In genomic region chr5:137760294-137761019, GRCh38 we compare ENCODE assay signal across 23 cellular contexts.
"Had no signal": no experiment of that assay in that cellular context is flagged by ENCODE, and none has a peak within 500 bp of the region (broad histone marks: within the 10 kb centered on the region; RNA-seq: fewer than 3 reads in every experiment).

No MANE protein-coding gene starts in this region.

- H3K4me1 ChIP-seq: foreskin keratinocyte, sigmoid colon, vagina had no signal

- H3K27ac ChIP-seq: foreskin keratinocyte, sigmoid colon, thyroid gland, vagina, VCaP had no signal

- H3K9me3 ChIP-seq: ascending aorta, sigmoid colon, thyroid gland, vagina had no signal

- H3K36me3 ChIP-seq: ascending aorta, sigmoid colon, thyroid gland, vagina had no signal

- H3K9me3 Mint-ChIP-seq: activated naive CD4-positive, alpha-beta T cell treated with anti-CD3 and anti-CD28 coated beads, Interleukin-2, amount 10 ng/mL, durations not matched to agents 7 days and 5 days; activated naive CD8-positive, alpha-beta T cell treated with anti-CD3 and anti-CD28 coated beads, Interleukin-2, amount 50 U/mL, for 24 hours; central memory CD8-positive, alpha-beta T cell; dendritic cell treated with granulocyte-macrophage colony-stimulating factor and Interleukin-4, amounts not matched to agents 40 ng/mL and 50 ng/mL, for 4 days; stimulated activated naive B cell treated with anti-CD40 and anti-IgM and Interleukin-4, amounts not matched to agents 10 μg/mL and 1 μg/mL and 100 μg/mL, for 72 hours had no signal

- H3K4me3 ChIP-seq: ascending aorta, sigmoid colon, thyroid gland, vagina had no signal

- H3K4me3 Mint-ChIP-seq: activated naive CD4-positive, alpha-beta T cell treated with anti-CD3 and anti-CD28 coated beads, Interleukin-2, amount 10 ng/mL, durations not matched to agents 7 days and 5 days; activated naive CD8-positive, alpha-beta T cell treated with anti-CD3 and anti-CD28 coated beads, Interleukin-2, amount 50 U/mL, for 24 hours; central memory CD8-positive, alpha-beta T cell; dendritic cell treated with granulocyte-macrophage colony-stimulating factor and Interleukin-4, amounts not matched to agents 40 ng/mL and 50 ng/mL, for 4 days; nephron progenitor cell; stimulated activated naive B cell treated with anti-CD40 and anti-IgM and Interleukin-4, amounts not matched to agents 10 μg/mL and 1 μg/mL and 100 μg/mL, for 72 hours had no signal

- H3K27me3 ChIP-seq: ascending aorta, foreskin keratinocyte, sigmoid colon, thyroid gland, vagina had no signal

- H3K27me3 Mint-ChIP-seq: activated naive CD8-positive, alpha-beta T cell treated with anti-CD3 and anti-CD28 coated beads, Interleukin-2, amount 50 U/mL, for 24 hours; dendritic cell treated with granulocyte-macrophage colony-stimulating factor and Interleukin-4, amounts not matched to agents 40 ng/mL and 50 ng/mL, for 4 days; stimulated activated naive B cell treated with anti-CD40 and anti-IgM and Interleukin-4, amounts not matched to agents 10 μg/mL and 1 μg/mL and 100 μg/mL, for 72 hours had no signal

- DNase-seq: activated CD4-positive, alpha-beta T cell treated with anti-CD3 and anti-CD28 coated beads, Interleukin-2, amount 50 U/mL, for 1 hour; activated CD4-positive, CD25-positive, alpha-beta regulatory T cell treated with anti-CD3 and anti-CD28 coated beads, Interleukin-2, amount 50 U/mL, for 72 hours; activated CD8-positive, alpha-beta memory T cell treated with anti-CD3 and anti-CD28 coated beads, Interleukin-2, amount 50 U/mL, for 4 hours; activated effector memory CD4-positive, alpha-beta T cell treated with Interleukin-2 at 50 U/mL for 16 hours; activated naive CD4-positive, alpha-beta T cell treated with anti-CD3 and anti-CD28 coated beads, Interleukin-2, amount 10 ng/mL, durations not matched to agents 7 days and 5 days; activated naive CD8-positive, alpha-beta T cell treated with anti-CD3 and anti-CD28 coated beads, Interleukin-2, amount 50 U/mL, for 24 hours; activated T-cell treated with anti-CD3 and anti-CD28 coated beads, Interleukin-2, amount 50 U/mL, for 48 hours; effector CD8-positive, alpha-beta T cell; foreskin keratinocyte; hippocampal formation; kidney; nephron progenitor cell; nucleus accumbens; sigmoid colon; stimulated activated naive B cell treated with anti-CD40 and anti-IgM and Interleukin-4, amounts not matched to agents 10 μg/mL and 1 μg/mL and 100 μg/mL, for 72 hours; T-helper 2 cell; thyroid gland had no signal

- ATAC-seq: activated naive CD8-positive, alpha-beta T cell treated with anti-CD3 and anti-CD28 coated beads, Interleukin-2, amount 50 U/mL, for 24 hours; foreskin keratinocyte; left lobe of liver; stimulated activated naive B cell treated with anti-CD40 and anti-IgM and Interleukin-4, amounts not matched to agents 10 μg/mL and 1 μg/mL and 100 μg/mL, for 72 hours had no signal

- H3K4me1 Mint-ChIP-seq: central memory CD8-positive, alpha-beta T cell; nephron progenitor cell; stimulated activated naive B cell treated with anti-CD40 and anti-IgM and Interleukin-4, amounts not matched to agents 10 μg/mL and 1 μg/mL and 100 μg/mL, for 72 hours had no signal
